Comparison of ENCODE assay signal across 15 cellular contexts in genomic region chr2:239375278-239376061, GRCh38. TPM values are rescaled to one million over a fixed set of nuclear protein-coding genes. Genes with fewer than 3 reads are reported as not detected.
DNase-seq lines count a peak whose midpoint lies in the region; ATAC-seq and TF ChIP-seq lines count a peak whose summit lies in the region.
"Had no signal": no experiment of that assay in that cellular context is flagged by ENCODE, and none has a peak within 500 bp of the region (broad histone marks: within the 10 kb centered on the region; RNA-seq: fewer than 3 reads in every experiment).

No MANE protein-coding gene starts in this region.

- no peaks in the 10 kb centered on the region for H4K20me1 ChIP-seq in PC-3 (ENCODE audit: low read length)

- H2AFZ ChIP-seq in PC-3 (ENCODE audit: low read length) = no peak overlapping the region

- POLR2A ChIA-PET in PC-3 (lab: Charles Lee; ENCODE audit: unreplicated experiment) = no interaction called here
- POLR2A ChIA-PET in WTC11 (lab: Charles Lee) = no interaction called here

- ATAC-seq in PC-3 = peak; percentile 56
- ATAC-seq in WTC11 = no peak; the same call in 1 of the 2 replicates

- WGBS in suprapubic skin = 92% methylated on average over 2 of the region's 31 CpGs

- H3K27ac ChIP-seq in PC-3 (ENCODE audit: low read length) = no peak overlapping the region
- no peak overlapping the region for H3K27ac ChIP-seq in suprapubic skin
- H3K27ac ChIP-seq: adrenal gland, upper lobe of left lung had no signal

- no peak overlapping the region for H3K27ac Mint-ChIP-seq in WTC11

- H3K27me3 ChIP-seq in PC-3 (ENCODE audit: low read length) = no peaks in the 10 kb centered on the region
- no peaks in the 10 kb centered on the region for H3K27me3 ChIP-seq in suprapubic skin
- H3K27me3 ChIP-seq: adrenal gland, upper lobe of left lung had no signal

- BruUV-seq in PC-3 (replicated peaks; lab: Mats Ljungman, UMichigan) = no TSS peak

- peaks cover 11% of the 10 kb centered on the region for H3K4me1 Mint-ChIP-seq in WTC11

- TF ChIP-seq POLR2A in suprapubic skin (IDR thresholded peaks at IDR 0.05) = no peak

- H3K27me3 Mint-ChIP-seq in WTC11 (ENCODE audit: low read depth) = no peaks in the 10 kb centered on the region

- CTCF ChIA-PET in PC-3 (lab: Charles Lee) = no interaction called here
- CTCF ChIA-PET in WTC11 (lab: Charles Lee) = no interaction called here

- H3K4me3 ChIP-seq in PC-3 (ENCODE audit: low read length) (no peak overlapping the region), suprapubic skin (no peak overlapping the region)
- H3K4me3 ChIP-seq: adrenal gland, HAP-1, upper lobe of left lung had no signal

- H3K4me1 ChIP-seq in PC-3 (ENCODE audit: insufficient read depth, low read length) (no peaks in the 10 kb centered on the region), suprapubic skin (peaks cover 5% of the 10 kb centered on the region)

- H3K36me3 ChIP-seq in PC-3 (ENCODE audit: low read depth, low read length) (no peaks in the 10 kb centered on the region), suprapubic skin (peaks cover 6% of the 10 kb centered on the region)
- H3K36me3 ChIP-seq: adrenal gland, HAP-1 had no signal

- H3K9me3 ChIP-seq in PC-3 (ENCODE audit: low read length) = no peaks in the 10 kb centered on the region
- no peaks in the 10 kb centered on the region for H3K9me3 ChIP-seq in suprapubic skin
- H3K9me3 ChIP-seq: adrenal gland, HAP-1, upper lobe of left lung had no signal

- H3K4me3 Mint-ChIP-seq in WTC11 = no peak overlapping the region

- H3K79me2 ChIP-seq in PC-3 (ENCODE audit: low read length) = no peaks in the 10 kb centered on the region

- H3F3A ChIP-seq in PC-3 (ENCODE audit: low read length, unreplicated experiment) = no peaks in the 10 kb centered on the region

- no peaks in the 10 kb centered on the region for H3K9me3 Mint-ChIP-seq in WTC11

- H3K9ac ChIP-seq in PC-3 (ENCODE audit: low read length) = no peak overlapping the region

- no peaks in the 10 kb centered on the region for H3K36me3 Mint-ChIP-seq in WTC11

- intact Hi-C loops in PC-3 (cut with micrococcal nuclease) = no loop called here

- no peaks in the 10 kb centered on the region for H3K9me2 ChIP-seq in PC-3 (replicated peaks; ENCODE audit: low read length)

- no peak overlapping the region for H3K4me2 ChIP-seq in PC-3 (ENCODE audit: low read length)

- DNase-seq in activated naive CD4-positive, alpha-beta T cell treated with anti-CD3 and anti-CD28 coated beads, Interleukin-2, amount 50 U/mL, for 16 hours = peak; percentile 10
- no peak for DNase-seq in activated naive CD4-positive, alpha-beta T cell (lab: John Stamatoyannopoulos, UW)
- DNase-seq in PC-3 (peak; percentile 11), islet precursor cell (peak; percentile 56), suprapubic skin (ENCODE audit: low spot score in 2 of 2) (peak; percentile 57 to 67), NCI-H1105 treated with DMSO at 0.1 percent for 48 hours (lab: John Stamatoyannopoulos, UW) (no peak), WTC11 (ENCODE audit: low spot score) (no peak), midbrain (lab: John Stamatoyannopoulos, UW) (no peak)
- DNase-seq: activated CD8-positive, alpha-beta memory T cell treated with anti-CD3 and anti-CD28 coated beads, Interleukin-2, amount 50 U/mL, for 48 hours; hypothalamus; mesenchymal stem cell; MM.1S had no signal

- TF ChIP-seq CTCF in PC-3 (conservative IDR thresholded peaks at IDR 0.05; ENCODE audit: low read depth, low read length) (peak; percentile 45), suprapubic skin (IDR thresholded peaks at IDR 0.05) (no peak), WTC11 (IDR thresholded peaks at IDR 0.05) (no peak)

- no peak for TF ChIP-seq EP300 in suprapubic skin (IDR thresholded peaks at IDR 0.05)

TF ChIP-seq in WTC11, 78 proteins besides CTCF, POLR2A, EP300 and RAD21:
- no peak for TF ChIP-seq CREM (CRISPR knock-in tag; IDR thresholded peaks at IDR 0.05)
- TF ChIP-seq KAT7 (CRISPR knock-in tag; IDR thresholded peaks at IDR 0.05; ENCODE audit: borderline replicate concordance) = no peak
- TF ChIP-seq TEAD1 (CRISPR knock-in tag; IDR thresholded peaks at IDR 0.05) = no peak
- TF ChIP-seq HMGA2 (CRISPR knock-in tag; IDR thresholded peaks at IDR 0.05) = no peak
- TF ChIP-seq, protein P1, sequence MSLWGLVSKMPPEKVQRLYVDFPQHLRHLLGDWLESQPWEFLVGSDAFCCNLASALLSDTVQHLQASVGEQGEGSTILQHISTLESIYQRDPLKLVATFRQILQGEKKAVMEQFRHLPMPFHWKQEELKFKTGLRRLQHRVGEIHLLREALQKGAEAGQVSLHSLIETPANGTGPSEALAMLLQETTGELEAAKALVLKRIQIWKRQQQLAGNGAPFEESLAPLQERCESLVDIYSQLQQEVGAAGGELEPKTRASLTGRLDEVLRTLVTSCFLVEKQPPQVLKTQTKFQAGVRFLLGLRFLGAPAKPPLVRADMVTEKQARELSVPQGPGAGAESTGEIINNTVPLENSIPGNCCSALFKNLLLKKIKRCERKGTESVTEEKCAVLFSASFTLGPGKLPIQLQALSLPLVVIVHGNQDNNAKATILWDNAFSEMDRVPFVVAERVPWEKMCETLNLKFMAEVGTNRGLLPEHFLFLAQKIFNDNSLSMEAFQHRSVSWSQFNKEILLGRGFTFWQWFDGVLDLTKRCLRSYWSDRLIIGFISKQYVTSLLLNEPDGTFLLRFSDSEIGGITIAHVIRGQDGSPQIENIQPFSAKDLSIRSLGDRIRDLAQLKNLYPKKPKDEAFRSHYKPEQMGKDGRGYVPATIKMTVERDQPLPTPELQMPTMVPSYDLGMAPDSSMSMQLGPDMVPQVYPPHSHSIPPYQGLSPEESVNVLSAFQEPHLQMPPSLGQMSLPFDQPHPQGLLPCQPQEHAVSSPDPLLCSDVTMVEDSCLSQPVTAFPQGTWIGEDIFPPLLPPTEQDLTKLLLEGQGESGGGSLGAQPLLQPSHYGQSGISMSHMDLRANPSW (CRISPR knock-in tag; conservative IDR thresholded peaks at IDR 0.05; ENCODE audit: low read depth) = no peak
- TF ChIP-seq HMGXB4 (CRISPR knock-in tag; IDR thresholded peaks at IDR 0.05) = no peak
- no peak for TF ChIP-seq ZNF532 (CRISPR knock-in tag; IDR thresholded peaks at IDR 0.05; ENCODE audit: borderline replicate concordance)
- TF ChIP-seq JUN (CRISPR knock-in tag; IDR thresholded peaks at IDR 0.05) = no peak
- TF ChIP-seq, protein P2, sequence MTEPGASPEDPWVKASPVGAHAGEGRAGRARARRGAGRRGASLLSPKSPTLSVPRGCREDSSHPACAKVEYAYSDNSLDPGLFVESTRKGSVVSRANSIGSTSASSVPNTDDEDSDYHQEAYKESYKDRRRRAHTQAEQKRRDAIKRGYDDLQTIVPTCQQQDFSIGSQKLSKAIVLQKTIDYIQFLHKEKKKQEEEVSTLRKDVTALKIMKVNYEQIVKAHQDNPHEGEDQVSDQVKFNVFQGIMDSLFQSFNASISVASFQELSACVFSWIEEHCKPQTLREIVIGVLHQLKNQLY (CRISPR knock-in tag; IDR thresholded peaks at IDR 0.05) = no peak
- TF ChIP-seq ATF1 (CRISPR knock-in tag; IDR thresholded peaks at IDR 0.05) = no peak

RNA-seq across cellular contexts. Expression of gene HDAC4, which starts 25.4 kb away (rescaled TPM):
- 8.5 and 20.0 TPM in 2 replicates for total RNA-seq in PC-3 (2014; rRNA removed)
- 100 to 1,000 TPM in 1 of 4 donors, 10 to 100 TPM in 3; 51.4 to 107 (median 70.8) TPM for total RNA-seq in suprapubic skin
- 35.0 to 44.4 TPM (median 42.3 TPM) in 3 replicates for total RNA-seq in WTC11 (2021)

Comparison
In these comparisons a context has a peak if more than half of its experiments do, and no peak if none do; other contexts are left out.
1. DNase-seq: peak in activated naive CD4-positive, alpha-beta T cell treated with anti-CD3 and anti-CD28 coated beads, Interleukin-2, amount 50 U/mL, for 16 hours (single experiment), PC-3 (single experiment), islet precursor cell (single experiment) and suprapubic skin (2 of 2); none in activated naive CD4-positive, alpha-beta T cell (0 of 4), NCI-H1105 treated with DMSO at 0.1 percent for 48 hours (single experiment), WTC11 (single experiment) and midbrain (single experiment).